In the genomic region with DNA sequence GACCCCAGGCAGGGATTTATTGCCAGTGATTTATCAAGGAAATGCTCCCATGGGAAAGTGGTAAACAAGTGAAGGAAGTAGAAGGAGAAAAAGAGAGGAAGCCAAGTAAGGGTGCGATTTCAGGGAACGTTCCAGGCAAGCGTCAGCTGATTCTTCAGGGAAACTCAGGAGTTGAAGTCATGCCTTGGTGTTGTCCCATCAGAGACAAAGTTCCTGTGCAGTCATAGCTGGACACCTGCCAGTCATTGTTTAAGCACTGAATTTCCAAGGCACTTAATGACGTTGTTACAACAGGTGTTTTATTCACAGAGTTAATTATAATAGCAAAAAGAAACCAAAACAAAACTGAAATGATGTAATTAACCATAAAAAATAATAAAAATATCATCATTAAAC, we compare ENCODE assay signal across 13 cellular contexts.
A peak's percentile ranks its signal among the peaks of the same experiment; 100 is the strongest.
DNase-seq lines count a peak whose midpoint lies in the region; ATAC-seq, FAIRE-seq and TF ChIP-seq lines count a peak whose summit lies in the region.
"Had no signal": no experiment of that assay in that cellular context is flagged by ENCODE, and none has a peak within 500 bp of the region (broad histone marks: within the 10 kb centered on the region; RNA-seq: fewer than 3 reads in every experiment).

No MANE protein-coding gene starts in this region.

- peak; percentile 35 for DNase-seq in HT1080 (ENCODE audit: low read depth)
- DNase-seq in glomerular endothelial cell (ENCODE audit: extremely low read depth, low read depth, low spot score): peak; percentile 97
- DNase-seq in pulmonary artery endothelial cell (ENCODE audit: low read depth, low spot score): peak; percentile 96
- DNase-seq in GM12892 (ENCODE audit: insufficient read length): no peak
- DNase-seq in erythroblast (lab: John Stamatoyannopoulos, UW): no peak
- DNase-seq: activated CD4-positive, alpha-beta T cell treated with anti-CD3 and anti-CD28 coated beads, Interleukin-2, amount 50 U/mL, for 4 hours; activated T-cell treated with anti-CD3 and anti-CD28 coated beads, Interleukin-2, amount 50 U/mL, for 1 hour; BE2C; islet precursor cell; NCI-H187 treated with DMSO at 0.1 percent for 48 hours had no signal

- no peak for ATAC-seq in HG03045 (IDR thresholded peaks at IDR 0.05; ENCODE audit: unreplicated experiment)

- TF ChIP-seq POLR2A in GM12892 (IDR thresholded peaks at IDR 0.05; ENCODE audit: low read depth, low read length) (no peak), erythroblast (IDR thresholded peaks at IDR 0.05; ENCODE audit: low read length) (no peak)

- FAIRE-seq in TTC549 (lab: Jason Lieb, UNC) (peak; percentile 38), GM12892 (lab: Jason Lieb, UNC) (no peak)
- FAIRE-seq: GM18507 had no signal

Comparison
In these comparisons a context has a peak if more than half of its experiments do, and no peak if none do; other contexts are left out.
1. DNase-seq: peak in HT1080 (single experiment), glomerular endothelial cell (single experiment) and pulmonary artery endothelial cell (single experiment); none in GM12892 (single experiment) and erythroblast (0 of 2).